ENCODE assay signal across 1 cellular context in the genomic region with DNA sequence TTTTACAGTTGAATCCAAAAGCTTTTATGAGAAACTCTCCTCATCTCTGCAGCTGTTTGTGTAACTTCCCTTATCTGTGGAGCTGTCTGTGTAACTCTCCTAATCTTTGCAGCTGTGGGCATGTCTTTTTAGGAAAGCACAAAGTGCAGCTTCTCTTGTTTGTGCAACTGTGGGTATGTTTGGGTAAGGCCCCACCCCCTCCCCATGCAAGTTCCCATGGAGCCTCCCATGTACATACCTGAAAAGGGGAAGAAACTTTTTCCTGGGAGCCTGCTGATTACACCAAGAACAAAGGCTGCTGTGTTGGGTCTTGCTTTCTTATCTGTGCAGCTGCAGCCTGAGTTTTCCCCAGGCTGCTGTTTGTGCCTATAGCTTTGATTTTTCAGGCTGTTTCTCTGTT.
TF ChIP-seq lines count a peak whose summit lies in the region.

No MANE protein-coding gene starts in this region.

TF ChIP-seq in HepG2, 621 proteins besides CTCF, POLR2A, EP300 and RAD21 (continued from another document and continues in another):
- TF ChIP-seq, protein P1, sequence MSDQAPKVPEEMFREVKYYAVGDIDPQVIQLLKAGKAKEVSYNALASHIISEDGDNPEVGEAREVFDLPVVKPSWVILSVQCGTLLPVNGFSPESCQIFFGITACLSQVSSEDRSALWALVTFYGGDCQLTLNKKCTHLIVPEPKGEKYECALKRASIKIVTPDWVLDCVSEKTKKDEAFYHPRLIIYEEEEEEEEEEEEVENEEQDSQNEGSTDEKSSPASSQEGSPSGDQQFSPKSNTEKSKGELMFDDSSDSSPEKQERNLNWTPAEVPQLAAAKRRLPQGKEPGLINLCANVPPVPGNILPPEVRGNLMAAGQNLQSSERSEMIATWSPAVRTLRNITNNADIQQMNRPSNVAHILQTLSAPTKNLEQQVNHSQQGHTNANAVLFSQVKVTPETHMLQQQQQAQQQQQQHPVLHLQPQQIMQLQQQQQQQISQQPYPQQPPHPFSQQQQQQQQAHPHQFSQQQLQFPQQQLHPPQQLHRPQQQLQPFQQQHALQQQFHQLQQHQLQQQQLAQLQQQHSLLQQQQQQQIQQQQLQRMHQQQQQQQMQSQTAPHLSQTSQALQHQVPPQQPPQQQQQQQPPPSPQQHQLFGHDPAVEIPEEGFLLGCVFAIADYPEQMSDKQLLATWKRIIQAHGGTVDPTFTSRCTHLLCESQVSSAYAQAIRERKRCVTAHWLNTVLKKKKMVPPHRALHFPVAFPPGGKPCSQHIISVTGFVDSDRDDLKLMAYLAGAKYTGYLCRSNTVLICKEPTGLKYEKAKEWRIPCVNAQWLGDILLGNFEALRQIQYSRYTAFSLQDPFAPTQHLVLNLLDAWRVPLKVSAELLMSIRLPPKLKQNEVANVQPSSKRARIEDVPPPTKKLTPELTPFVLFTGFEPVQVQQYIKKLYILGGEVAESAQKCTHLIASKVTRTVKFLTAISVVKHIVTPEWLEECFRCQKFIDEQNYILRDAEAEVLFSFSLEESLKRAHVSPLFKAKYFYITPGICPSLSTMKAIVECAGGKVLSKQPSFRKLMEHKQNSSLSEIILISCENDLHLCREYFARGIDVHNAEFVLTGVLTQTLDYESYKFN (CRISPR knock-in tag; conservative IDR thresholded peaks at IDR 0.05) = peak; percentile 99
- TF ChIP-seq SPEN (CRISPR knock-in tag; IDR thresholded peaks at IDR 0.05; ENCODE audit: low read depth) (peak; percentile 96; the same call in 1 of the 2 replicates), ZNF652 (CRISPR knock-in tag; IDR thresholded peaks at IDR 0.05; ENCODE audit: borderline replicate concordance, low read depth) (peak; percentile 60; the same call in 1 of the 2 replicates), AGO2 (optimal IDR thresholded peaks at IDR 0.05; ENCODE audit: low read depth, low read length) (no peak), RFX3 (CRISPR knock-in tag; IDR thresholded peaks at IDR 0.05) (peak; percentile 54), TRIM24 (CRISPR knock-in tag; IDR thresholded peaks at IDR 0.05) (no peak), TAF1 (CRISPR knock-in tag; IDR thresholded peaks at IDR 0.05) (peak; percentile 14), CBX5 (CRISPR knock-in tag; IDR thresholded peaks at IDR 0.05; ENCODE audit: borderline replicate concordance) (peak; percentile 83), ZNF766 (CRISPR knock-in tag; IDR thresholded peaks at IDR 0.05; ENCODE audit: borderline replicate concordance) (no peak), FOXA1 (IDR thresholded peaks at IDR 0.05) (peak; percentile 34; the same call in 1 of the 2 replicates), FOXA1 (CRISPR knock-in tag; IDR thresholded peaks at IDR 0.05) (peak; percentile 94), RORA (CRISPR knock-in tag; IDR thresholded peaks at IDR 0.05) (no peak), ZNF775 (CRISPR knock-in tag; IDR thresholded peaks at IDR 0.05; ENCODE audit: borderline replicate concordance) (no peak), FOXJ3 (CRISPR knock-in tag; IDR thresholded peaks at IDR 0.05; ENCODE audit: borderline replicate concordance) (peak; percentile 94), MTF1 (CRISPR knock-in tag; IDR thresholded peaks at IDR 0.05) (no peak), ETV5 (CRISPR knock-in tag; IDR thresholded peaks at IDR 0.05; ENCODE audit: borderline replicate concordance) (peak; percentile 85; the same call in 1 of the 2 replicates), FOXP1 (IDR thresholded peaks at IDR 0.05) (no peak), FOXP1 (CRISPR knock-in tag; IDR thresholded peaks at IDR 0.05) (peak; percentile 95), CEBPG (CRISPR knock-in tag; IDR thresholded peaks at IDR 0.05) (peak; percentile 95), REPIN1 (CRISPR knock-in tag; IDR thresholded peaks at IDR 0.05; ENCODE audit: borderline replicate concordance, low read depth) (peak; percentile 93; the same call in 1 of the 2 replicates), ZNF337 (CRISPR knock-in tag; IDR thresholded peaks at IDR 0.05; ENCODE audit: borderline replicate concordance, low read depth) (no peak), ZNF501 (CRISPR knock-in tag; IDR thresholded peaks at IDR 0.05) (peak; percentile 27; the same call in 1 of the 2 replicates), ZZZ3 (CRISPR knock-in tag; IDR thresholded peaks at IDR 0.05; ENCODE audit: borderline replicate concordance) (no peak), NR2F6 (IDR thresholded peaks at IDR 0.05) (peak; percentile 66; the same call in 1 of the 2 replicates), NR2F6 (CRISPR knock-in tag; IDR thresholded peaks at IDR 0.05) (peak; percentile 85), HDAC6 (IDR thresholded peaks at IDR 0.05; ENCODE audit: low read depth, low read length) (no peak), MXD4 (CRISPR knock-in tag; IDR thresholded peaks at IDR 0.05) (peak; percentile 41; the same call in 1 of the 2 replicates), SIX4 (CRISPR knock-in tag; IDR thresholded peaks at IDR 0.05) (peak; percentile 85), MIXL1 (CRISPR knock-in tag; IDR thresholded peaks at IDR 0.05) (peak; percentile 93), CCAR2 (optimal IDR thresholded peaks at IDR 0.05; ENCODE audit: low read depth, low read length) (no peak), ZNF605 (CRISPR knock-in tag; IDR thresholded peaks at IDR 0.05) (peak; percentile 80), TGIF2 (CRISPR knock-in tag; IDR thresholded peaks at IDR 0.05) (peak; percentile 48; the same call in 1 of the 2 replicates), ZMYM3 (CRISPR knock-in tag; IDR thresholded peaks at IDR 0.05) (peak; percentile 91), ONECUT2 (CRISPR knock-in tag; IDR thresholded peaks at IDR 0.05) (no peak; the same call in 1 of the 2 replicates)
- TF ChIP-seq, protein P2, sequence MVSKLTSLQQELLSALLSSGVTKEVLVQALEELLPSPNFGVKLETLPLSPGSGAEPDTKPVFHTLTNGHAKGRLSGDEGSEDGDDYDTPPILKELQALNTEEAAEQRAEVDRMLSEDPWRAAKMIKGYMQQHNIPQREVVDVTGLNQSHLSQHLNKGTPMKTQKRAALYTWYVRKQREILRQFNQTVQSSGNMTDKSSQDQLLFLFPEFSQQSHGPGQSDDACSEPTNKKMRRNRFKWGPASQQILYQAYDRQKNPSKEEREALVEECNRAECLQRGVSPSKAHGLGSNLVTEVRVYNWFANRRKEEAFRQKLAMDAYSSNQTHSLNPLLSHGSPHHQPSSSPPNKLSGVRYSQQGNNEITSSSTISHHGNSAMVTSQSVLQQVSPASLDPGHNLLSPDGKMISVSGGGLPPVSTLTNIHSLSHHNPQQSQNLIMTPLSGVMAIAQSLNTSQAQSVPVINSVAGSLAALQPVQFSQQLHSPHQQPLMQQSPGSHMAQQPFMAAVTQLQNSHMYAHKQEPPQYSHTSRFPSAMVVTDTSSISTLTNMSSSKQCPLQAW (CRISPR knock-in tag; IDR thresholded peaks at IDR 0.05) = peak; percentile 90
- TF ChIP-seq, protein P3, sequence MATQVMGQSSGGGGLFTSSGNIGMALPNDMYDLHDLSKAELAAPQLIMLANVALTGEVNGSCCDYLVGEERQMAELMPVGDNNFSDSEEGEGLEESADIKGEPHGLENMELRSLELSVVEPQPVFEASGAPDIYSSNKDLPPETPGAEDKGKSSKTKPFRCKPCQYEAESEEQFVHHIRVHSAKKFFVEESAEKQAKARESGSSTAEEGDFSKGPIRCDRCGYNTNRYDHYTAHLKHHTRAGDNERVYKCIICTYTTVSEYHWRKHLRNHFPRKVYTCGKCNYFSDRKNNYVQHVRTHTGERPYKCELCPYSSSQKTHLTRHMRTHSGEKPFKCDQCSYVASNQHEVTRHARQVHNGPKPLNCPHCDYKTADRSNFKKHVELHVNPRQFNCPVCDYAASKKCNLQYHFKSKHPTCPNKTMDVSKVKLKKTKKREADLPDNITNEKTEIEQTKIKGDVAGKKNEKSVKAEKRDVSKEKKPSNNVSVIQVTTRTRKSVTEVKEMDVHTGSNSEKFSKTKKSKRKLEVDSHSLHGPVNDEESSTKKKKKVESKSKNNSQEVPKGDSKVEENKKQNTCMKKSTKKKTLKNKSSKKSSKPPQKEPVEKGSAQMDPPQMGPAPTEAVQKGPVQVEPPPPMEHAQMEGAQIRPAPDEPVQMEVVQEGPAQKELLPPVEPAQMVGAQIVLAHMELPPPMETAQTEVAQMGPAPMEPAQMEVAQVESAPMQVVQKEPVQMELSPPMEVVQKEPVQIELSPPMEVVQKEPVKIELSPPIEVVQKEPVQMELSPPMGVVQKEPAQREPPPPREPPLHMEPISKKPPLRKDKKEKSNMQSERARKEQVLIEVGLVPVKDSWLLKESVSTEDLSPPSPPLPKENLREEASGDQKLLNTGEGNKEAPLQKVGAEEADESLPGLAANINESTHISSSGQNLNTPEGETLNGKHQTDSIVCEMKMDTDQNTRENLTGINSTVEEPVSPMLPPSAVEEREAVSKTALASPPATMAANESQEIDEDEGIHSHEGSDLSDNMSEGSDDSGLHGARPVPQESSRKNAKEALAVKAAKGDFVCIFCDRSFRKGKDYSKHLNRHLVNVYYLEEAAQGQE (IDR thresholded peaks at IDR 0.05; ENCODE audit: borderline replicate concordance in 1 of 2, low read depth in 1 of 2, low read length in 2 of 2) = peak in 1 of 2 experiments; percentile 84; a peak in 2 of 4 replicates
- TF ChIP-seq, protein P4, sequence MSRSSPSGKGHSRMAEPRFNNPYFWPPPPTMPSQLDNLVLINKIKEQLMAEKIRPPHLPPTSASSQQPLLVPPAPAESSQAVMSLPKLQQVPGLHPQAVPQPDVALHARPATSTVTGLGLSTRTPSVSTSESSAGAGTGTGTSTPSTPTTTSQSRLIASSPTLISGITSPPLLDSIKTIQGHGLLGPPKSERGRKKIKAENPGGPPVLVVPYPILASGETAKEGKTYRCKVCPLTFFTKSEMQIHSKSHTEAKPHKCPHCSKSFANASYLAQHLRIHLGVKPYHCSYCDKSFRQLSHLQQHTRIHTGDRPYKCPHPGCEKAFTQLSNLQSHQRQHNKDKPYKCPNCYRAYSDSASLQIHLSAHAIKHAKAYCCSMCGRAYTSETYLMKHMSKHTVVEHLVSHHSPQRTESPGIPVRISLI (CRISPR knock-in tag; IDR thresholded peaks at IDR 0.05; ENCODE audit: borderline replicate concordance) = peak; percentile 76; the same call in 1 of the 2 replicates
- TF ChIP-seq, protein P5, sequence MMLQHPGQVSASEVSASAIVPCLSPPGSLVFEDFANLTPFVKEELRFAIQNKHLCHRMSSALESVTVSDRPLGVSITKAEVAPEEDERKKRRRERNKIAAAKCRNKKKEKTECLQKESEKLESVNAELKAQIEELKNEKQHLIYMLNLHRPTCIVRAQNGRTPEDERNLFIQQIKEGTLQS (CRISPR knock-in tag; IDR thresholded peaks at IDR 0.05) = peak; percentile 55; the same call in 1 of the 2 replicates
- TF ChIP-seq, protein P6, sequence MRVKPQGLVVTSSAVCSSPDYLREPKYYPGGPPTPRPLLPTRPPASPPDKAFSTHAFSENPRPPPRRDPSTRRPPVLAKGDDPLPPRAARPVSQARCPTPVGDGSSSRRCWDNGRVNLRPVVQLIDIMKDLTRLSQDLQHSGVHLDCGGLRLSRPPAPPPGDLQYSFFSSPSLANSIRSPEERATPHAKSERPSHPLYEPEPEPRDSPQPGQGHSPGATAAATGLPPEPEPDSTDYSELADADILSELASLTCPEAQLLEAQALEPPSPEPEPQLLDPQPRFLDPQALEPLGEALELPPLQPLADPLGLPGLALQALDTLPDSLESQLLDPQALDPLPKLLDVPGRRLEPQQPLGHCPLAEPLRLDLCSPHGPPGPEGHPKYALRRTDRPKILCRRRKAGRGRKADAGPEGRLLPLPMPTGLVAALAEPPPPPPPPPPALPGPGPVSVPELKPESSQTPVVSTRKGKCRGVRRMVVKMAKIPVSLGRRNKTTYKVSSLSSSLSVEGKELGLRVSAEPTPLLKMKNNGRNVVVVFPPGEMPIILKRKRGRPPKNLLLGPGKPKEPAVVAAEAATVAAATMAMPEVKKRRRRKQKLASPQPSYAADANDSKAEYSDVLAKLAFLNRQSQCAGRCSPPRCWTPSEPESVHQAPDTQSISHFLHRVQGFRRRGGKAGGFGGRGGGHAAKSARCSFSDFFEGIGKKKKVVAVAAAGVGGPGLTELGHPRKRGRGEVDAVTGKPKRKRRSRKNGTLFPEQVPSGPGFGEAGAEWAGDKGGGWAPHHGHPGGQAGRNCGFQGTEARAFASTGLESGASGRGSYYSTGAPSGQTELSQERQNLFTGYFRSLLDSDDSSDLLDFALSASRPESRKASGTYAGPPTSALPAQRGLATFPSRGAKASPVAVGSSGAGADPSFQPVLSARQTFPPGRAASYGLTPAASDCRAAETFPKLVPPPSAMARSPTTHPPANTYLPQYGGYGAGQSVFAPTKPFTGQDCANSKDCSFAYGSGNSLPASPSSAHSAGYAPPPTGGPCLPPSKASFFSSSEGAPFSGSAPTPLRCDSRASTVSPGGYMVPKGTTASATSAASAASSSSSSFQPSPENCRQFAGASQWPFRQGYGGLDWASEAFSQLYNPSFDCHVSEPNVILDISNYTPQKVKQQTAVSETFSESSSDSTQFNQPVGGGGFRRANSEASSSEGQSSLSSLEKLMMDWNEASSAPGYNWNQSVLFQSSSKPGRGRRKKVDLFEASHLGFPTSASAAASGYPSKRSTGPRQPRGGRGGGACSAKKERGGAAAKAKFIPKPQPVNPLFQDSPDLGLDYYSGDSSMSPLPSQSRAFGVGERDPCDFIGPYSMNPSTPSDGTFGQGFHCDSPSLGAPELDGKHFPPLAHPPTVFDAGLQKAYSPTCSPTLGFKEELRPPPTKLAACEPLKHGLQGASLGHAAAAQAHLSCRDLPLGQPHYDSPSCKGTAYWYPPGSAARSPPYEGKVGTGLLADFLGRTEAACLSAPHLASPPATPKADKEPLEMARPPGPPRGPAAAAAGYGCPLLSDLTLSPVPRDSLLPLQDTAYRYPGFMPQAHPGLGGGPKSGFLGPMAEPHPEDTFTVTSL (CRISPR knock-in tag; IDR thresholded peaks at IDR 0.05; ENCODE audit: borderline replicate concordance) = peak; percentile 95
- TF ChIP-seq, protein P7, sequence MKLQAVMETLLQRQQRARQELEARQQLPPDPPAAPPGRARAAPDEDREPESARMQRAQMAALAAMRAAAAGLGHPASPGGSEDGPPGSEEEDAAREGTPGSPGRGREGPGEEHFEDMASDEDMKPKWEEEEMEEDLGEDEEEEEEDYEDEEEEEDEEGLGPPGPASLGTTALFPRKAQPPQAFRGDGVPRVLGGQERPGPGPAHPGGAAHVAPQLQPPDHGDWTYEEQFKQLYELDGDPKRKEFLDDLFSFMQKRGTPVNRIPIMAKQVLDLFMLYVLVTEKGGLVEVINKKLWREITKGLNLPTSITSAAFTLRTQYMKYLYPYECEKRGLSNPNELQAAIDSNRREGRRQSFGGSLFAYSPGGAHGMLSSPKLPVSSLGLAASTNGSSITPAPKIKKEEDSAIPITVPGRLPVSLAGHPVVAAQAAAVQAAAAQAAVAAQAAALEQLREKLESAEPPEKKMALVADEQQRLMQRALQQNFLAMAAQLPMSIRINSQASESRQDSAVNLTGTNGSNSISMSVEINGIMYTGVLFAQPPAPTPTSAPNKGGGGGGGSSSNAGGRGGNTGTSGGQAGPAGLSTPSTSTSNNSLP (IDR thresholded peaks at IDR 0.05; ENCODE audit: low read depth, low read length) = peak; percentile 54; the same call in 1 of the 2 replicates
- TF ChIP-seq, protein P8, sequence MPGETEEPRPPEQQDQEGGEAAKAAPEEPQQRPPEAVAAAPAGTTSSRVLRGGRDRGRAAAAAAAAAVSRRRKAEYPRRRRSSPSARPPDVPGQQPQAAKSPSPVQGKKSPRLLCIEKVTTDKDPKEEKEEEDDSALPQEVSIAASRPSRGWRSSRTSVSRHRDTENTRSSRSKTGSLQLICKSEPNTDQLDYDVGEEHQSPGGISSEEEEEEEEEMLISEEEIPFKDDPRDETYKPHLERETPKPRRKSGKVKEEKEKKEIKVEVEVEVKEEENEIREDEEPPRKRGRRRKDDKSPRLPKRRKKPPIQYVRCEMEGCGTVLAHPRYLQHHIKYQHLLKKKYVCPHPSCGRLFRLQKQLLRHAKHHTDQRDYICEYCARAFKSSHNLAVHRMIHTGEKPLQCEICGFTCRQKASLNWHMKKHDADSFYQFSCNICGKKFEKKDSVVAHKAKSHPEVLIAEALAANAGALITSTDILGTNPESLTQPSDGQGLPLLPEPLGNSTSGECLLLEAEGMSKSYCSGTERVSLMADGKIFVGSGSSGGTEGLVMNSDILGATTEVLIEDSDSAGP (CRISPR knock-in tag; IDR thresholded peaks at IDR 0.05; ENCODE audit: borderline replicate concordance) = no peak; the same call in 1 of the 2 replicates
